Comparison of ENCODE assay signal across 9 cellular contexts in genomic region chr2:128754246-128754724, GRCh38.
DNase-seq lines count a peak whose midpoint lies in the region; ATAC-seq, FAIRE-seq and TF ChIP-seq lines count a peak whose summit lies in the region.
"Had no signal": no experiment of that assay in that cellular context is flagged by ENCODE, and none has a peak within 500 bp of the region (broad histone marks: within the 10 kb centered on the region; RNA-seq: fewer than 3 reads in every experiment).

No MANE protein-coding gene starts in this region.

- H3K9me3 ChIP-seq in effector memory CD4-positive, alpha-beta T cell (ENCODE audit: control insufficient read depth, low read length), result no peaks in the 10 kb centered on the region
- H3K9me3 ChIP-seq in tibial nerve, result no peaks in the 10 kb centered on the region
- no peaks in the 10 kb centered on the region for H3K9me3 ChIP-seq in ascending aorta
- H3K9me3 ChIP-seq: neutrophil had no signal

- no peaks in the 10 kb centered on the region for H3K36me3 ChIP-seq in effector memory CD4-positive, alpha-beta T cell (ENCODE audit: control insufficient read depth, insufficient read depth, low read length)
- no peaks in the 10 kb centered on the region for H3K36me3 ChIP-seq in tibial nerve
- H3K36me3 ChIP-seq in ascending aorta, result no peaks in the 10 kb centered on the region
- H3K36me3 ChIP-seq: neutrophil had no signal

- H3K4me3 ChIP-seq in fibroblast of pulmonary artery (replicated peaks; ENCODE audit: low read depth, low read length) (no peak overlapping the region), tibial nerve (no peak overlapping the region), ascending aorta (no peak overlapping the region)
- no peak overlapping the region for H3K4me3 ChIP-seq in effector memory CD4-positive, alpha-beta T cell (ENCODE audit: insufficient read depth, low read depth, low read length, poor library complexity, severe bottlenecking)

- peak; percentile 99 for FAIRE-seq in GM18507 (lab: Jason Lieb, UNC)

- peak; percentile 86 for ATAC-seq in GM21737 (IDR thresholded peaks at IDR 0.05; ENCODE audit: unreplicated experiment)

- TF ChIP-seq EP300 in tibial nerve (IDR thresholded peaks at IDR 0.05), result no peak

- intact Hi-C loops in ascending aorta (cut with DNase I), result no loop called here

- 53 to 64% methylated on average over 6 of the region's 6 CpGs for WGBS in tibial nerve, 2 donors

- no peaks in the 10 kb centered on the region for H3K27me3 ChIP-seq in effector memory CD4-positive, alpha-beta T cell (replicated peaks; ENCODE audit: control insufficient read depth, insufficient read depth, low read length, poor library complexity, severe bottlenecking)
- H3K27me3 ChIP-seq in tibial nerve (no peaks in the 10 kb centered on the region), ascending aorta (no peaks in the 10 kb centered on the region)

- H3K4me1 ChIP-seq in effector memory CD4-positive, alpha-beta T cell (ENCODE audit: control insufficient read depth, insufficient read depth, low read length, poor library complexity, severe bottlenecking), result no peaks in the 10 kb centered on the region
- H3K4me1 ChIP-seq in tibial nerve (peaks cover 0 to 5% (median 0%) of the 10 kb centered on the region in 4 donors), ascending aorta (no peaks in the 10 kb centered on the region)

- no peak for TF ChIP-seq CTCF in fibroblast of pulmonary artery (IDR thresholded peaks at IDR 0.05; ENCODE audit: low read length, missing control alignments)
- no peak for TF ChIP-seq CTCF in tibial nerve (IDR thresholded peaks at IDR 0.05)
- TF ChIP-seq CTCF in ascending aorta (IDR thresholded peaks at IDR 0.05), result no peak

- H3K27ac ChIP-seq in effector memory CD4-positive, alpha-beta T cell (ENCODE audit: insufficient read depth, low read length, poor library complexity, severe bottlenecking), result no peak overlapping the region
- no peak overlapping the region for H3K27ac ChIP-seq in tibial nerve
- no peak overlapping the region for H3K27ac ChIP-seq in ascending aorta
- H3K27ac ChIP-seq: neutrophil had no signal

- TF ChIP-seq POLR2A in tibial nerve (IDR thresholded peaks at IDR 0.05), result no peak

- peak; percentile 80 for DNase-seq in GM18507 (ENCODE audit: extremely low spot score, insufficient read length, low read depth)
- DNase-seq in Kasumi-1 (lab: John Stamatoyannopoulos, UW), result peak; percentile 94 to 97
- peak; percentile 64 for DNase-seq in fibroblast of pulmonary artery (ENCODE audit: low read depth)
- DNase-seq in dedifferentiated amniotic fluid mesenchymal stem cell (ENCODE audit: extremely low spot score), result no peak
- no peak for DNase-seq in effector memory CD4-positive, alpha-beta T cell
- no peak for DNase-seq in tibial nerve (ENCODE audit: low spot score in 2 of 2)
- no peak for DNase-seq in ascending aorta (ENCODE audit: low spot score in 2 of 2)

Comparison
In these comparisons a context has a peak if more than half of its experiments do, and no peak if none do; other contexts are left out.
1. DNase-seq: peak in GM18507 (single experiment), Kasumi-1 (2 of 2) and fibroblast of pulmonary artery (single experiment); none in dedifferentiated amniotic fluid mesenchymal stem cell (single experiment), effector memory CD4-positive, alpha-beta T cell (0 of 3), tibial nerve (0 of 2) and ascending aorta (0 of 2).